ENCODE assay signal across 8 cellular contexts in genomic region chr2:39127973-39128372, GRCh38. TPM values are rescaled to one million over a fixed set of nuclear protein-coding genes. Genes with fewer than 3 reads are reported as not detected.
DNase-seq lines count a peak whose midpoint lies in the region; ATAC-seq and TF ChIP-seq lines count a peak whose summit lies in the region.

No MANE protein-coding gene starts in this region.

- H2BK120ac ChIP-seq in IMR-90 (ENCODE audit: low read depth, low read length) (no peak overlapping the region), H9 (ENCODE audit: low read depth, low read length, poor library complexity, severe bottlenecking) (no peak overlapping the region)

- peak overlapping the region; percentile 15 for H3K4me2 ChIP-seq in IMR-90 (ENCODE audit: low read depth, low read length)
- no peak overlapping the region for H3K4me2 ChIP-seq in H9 (ENCODE audit: insufficient read depth, insufficient read length, low read length)

- H3K23me2 ChIP-seq in H9 (ENCODE audit: insufficient read length, low read depth, low read length, poor library complexity, severe bottlenecking): peaks cover 6% of the 10 kb centered on the region

- H3K9me1 ChIP-seq in IMR-90 (ENCODE audit: insufficient read depth, low read length): peaks cover 6% of the 10 kb centered on the region

- H3K56ac ChIP-seq in IMR-90 (ENCODE audit: extremely low read depth, insufficient read depth, low read length) (no peak overlapping the region), H9 (ENCODE audit: insufficient read length, low read depth, low read length) (no peak overlapping the region)

- POLR2A ChIA-PET in CD4-positive, alpha-beta memory T cell (lab: Charles Lee; ENCODE audit: partially characterized antibody): interaction anchor here (0.6 to 8.2 kb wide), 15 partner anchors 9 to 745 kb away, joined by 3 to 185 read pairs (median 4); partner anchors contain the start of genes SOS1 and SRSF7
- POLR2A ChIA-PET in IMR-90 (lab: Charles Lee; ENCODE audit: unreplicated experiment): interaction anchor here (0.6 kb wide), 1 partner anchor 65 kb away, joined by 8 read pairs; no protein-coding TSS in a partner anchor
- POLR2A ChIA-PET in Caco-2 (lab: Charles Lee): interaction anchor here (0.5 kb wide), 1 partner anchor 106 kb away, joined by 4 read pairs; no protein-coding TSS in a partner anchor

- no peaks in the 10 kb centered on the region for H3K27me3 Mint-ChIP-seq in CD4-positive, alpha-beta memory T cell
- H3K27me3 Mint-ChIP-seq in neural crest cell (ENCODE audit: low read depth) (peaks cover 14% of the 10 kb centered on the region), H9 (ENCODE audit: low read depth) (no peaks in the 10 kb centered on the region), Caco-2 (ENCODE audit: insufficient read depth, unreplicated experiment) (no peaks in the 10 kb centered on the region)

- CTCF ChIA-PET in CD4-positive, alpha-beta memory T cell (lab: Charles Lee; ENCODE audit: partially characterized antibody): interaction anchor here (0.8 to 13.8 kb wide), 7 partner anchors 7 to 101 kb away, joined by 3 to 271 read pairs (median 6); partner anchors contain the start of gene SOS1
- CTCF ChIA-PET in IMR-90 (lab: Yijun Ruan, JAX): no interaction called here
- CTCF ChIA-PET in Caco-2 (lab: Charles Lee): no interaction called here

- H3K9me3 Mint-ChIP-seq in CD4-positive, alpha-beta memory T cell: no peaks in the 10 kb centered on the region
- H3K9me3 Mint-ChIP-seq in neural crest cell (no peaks in the 10 kb centered on the region), H9 (no peaks in the 10 kb centered on the region), Caco-2 (ENCODE audit: unreplicated experiment) (no peaks in the 10 kb centered on the region)

- H3K4me1 ChIP-seq in CD4-positive, alpha-beta memory T cell (ENCODE audit: insufficient read depth, low read length): peaks cover 57% of the 10 kb centered on the region
- H3K4me1 ChIP-seq in IMR-90 (ENCODE audit: control insufficient read depth, insufficient read depth, low read length) (peaks cover 3% of the 10 kb centered on the region), H9 (ENCODE audit: insufficient read depth, low read length) (no peaks in the 10 kb centered on the region), Caco-2 (peaks cover 9% of the 10 kb centered on the region)

- no peak overlapping the region for H2AK5ac ChIP-seq in IMR-90 (ENCODE audit: low read depth, low read length)
- H2AK5ac ChIP-seq in H9 (ENCODE audit: insufficient read length, low read length): no peak overlapping the region

- H3K27me3 ChIP-seq in CD4-positive, alpha-beta memory T cell (ENCODE audit: insufficient read depth, low read length): no peaks in the 10 kb centered on the region
- H3K27me3 ChIP-seq in IMR-90 (ENCODE audit: control insufficient read depth, insufficient read depth, low read length) (no peaks in the 10 kb centered on the region), H7 (ENCODE audit: control insufficient read depth, insufficient read depth, low read length) (no peaks in the 10 kb centered on the region), H9 (ENCODE audit: insufficient read depth, low read length) (no peaks in the 10 kb centered on the region), Caco-2 (replicated peaks; ENCODE audit: control insufficient read depth, insufficient read depth, low read length) (no peaks in the 10 kb centered on the region)

- no peak overlapping the region for H2BK12ac ChIP-seq in H9 (ENCODE audit: insufficient read length, low read depth, low read length)

- intact Hi-C loops in CD4-positive, alpha-beta memory T cell (cut with micrococcal nuclease): loop anchor here (10.0 kb wide), 2 partner anchors 373 to 523 kb away; partner anchors contain the start of genes HNRNPLL and SRSF7
- intact Hi-C loops in IMR-90 (cut with micrococcal nuclease): no loop called here
- intact Hi-C loops in Caco-2 (cut with micrococcal nuclease; ENCODE audit: unreplicated experiment): loop anchor here (10.0 kb wide), 1 partner anchor 183 kb away; no protein-coding TSS in a partner anchor

- H3K14ac ChIP-seq in IMR-90 (replicated peaks; ENCODE audit: low read depth, low read length) (no peak overlapping the region), H9 (ENCODE audit: insufficient read depth, low read length) (no peak overlapping the region)

- H3K9me3 ChIP-seq in CD4-positive, alpha-beta memory T cell (ENCODE audit: control insufficient read depth in 1 of 2, low read length in 2 of 2): no peaks in the 10 kb centered on the region
- H3K9me3 ChIP-seq in IMR-90 (ENCODE audit: control insufficient read depth, insufficient read depth, low read length) (no peaks in the 10 kb centered on the region), H9 (ENCODE audit: control insufficient read depth, low read depth, low read length) (no peaks in the 10 kb centered on the region), Caco-2 (no peaks in the 10 kb centered on the region)

- H2AFZ ChIP-seq in IMR-90 (replicated peaks; ENCODE audit: low read length, poor library complexity) (peak overlapping the region; percentile 36), H9 (ENCODE audit: low read length) (no peak overlapping the region)

- H3K4me1 Mint-ChIP-seq in CD4-positive, alpha-beta memory T cell: peaks cover 35 to 71% (median 56%) of the 10 kb centered on the region in 4 donors
- peaks cover 23% of the 10 kb centered on the region for H3K4me1 Mint-ChIP-seq in neural crest cell
- peaks cover 12 to 16% of the 10 kb centered on the region in 2 experiments for H3K4me1 Mint-ChIP-seq in H9
- peaks cover 4% of the 10 kb centered on the region for H3K4me1 Mint-ChIP-seq in Caco-2 (ENCODE audit: low read depth, unreplicated experiment)

- 0 out of 2 replicates have a peak overlapping the region, but pooled peaks have one; percentile 11 for H3K23ac ChIP-seq in IMR-90 (ENCODE audit: low read depth, low read length)
- H3K23ac ChIP-seq in H9 (ENCODE audit: insufficient read length, low read depth, low read length): no peak overlapping the region

- H4K20me1 ChIP-seq in IMR-90 (ENCODE audit: insufficient read depth, low read length) (no peaks in the 10 kb centered on the region), H9 (ENCODE audit: control insufficient read depth, insufficient read depth, insufficient read length) (no peaks in the 10 kb centered on the region)

- peaks cover 0 to 6% of the 10 kb centered on the region in 2 donors for H3K36me3 Mint-ChIP-seq in CD4-positive, alpha-beta memory T cell
- H3K36me3 Mint-ChIP-seq in neural crest cell (ENCODE audit: low read depth): no peaks in the 10 kb centered on the region
- H3K36me3 Mint-ChIP-seq in H9 (ENCODE audit: insufficient read depth in 1 of 3, low read depth in 3 of 3): no peaks in the 10 kb centered on the region; a peak in 1 of 7 replicates
- H3K36me3 Mint-ChIP-seq in Caco-2 (ENCODE audit: insufficient read depth, unreplicated experiment): peaks cover 15% of the 10 kb centered on the region

- peak; percentile 41 for ATAC-seq in GM21423 (IDR thresholded peaks at IDR 0.05; ENCODE audit: unreplicated experiment)
- ATAC-seq in IMR-90 (ENCODE audit: low read depth): no peak

- no TSS peak for BruUV-seq in IMR-90 (replicated peaks; lab: Mats Ljungman, UMichigan)
- no TSS peak for BruUV-seq in Caco-2 (replicated peaks; lab: Mats Ljungman, UMichigan)

- H3K4ac ChIP-seq in IMR-90 (ENCODE audit: low read depth, low read length) (no peak overlapping the region), H9 (ENCODE audit: low read depth, low read length) (no peak overlapping the region)

- no peak overlapping the region for H4K5ac ChIP-seq in IMR-90 (ENCODE audit: low read depth, low read length)
- no peak overlapping the region for H4K5ac ChIP-seq in H9 (ENCODE audit: insufficient read length, low read depth, low read length)

- TF ChIP-seq RAD21 in IMR-90 (IDR thresholded peaks at IDR 0.05; ENCODE audit: low read length): no peak

- peak in 3 of 5 donors; percentile 17 to 80 (median 34) for DNase-seq in CD4-positive, alpha-beta memory T cell
- DNase-seq in IMR-90: peak; percentile 37
- peak; percentile 47 for DNase-seq in activated T-cell treated with anti-CD3 and anti-CD28 coated beads for 48 hours (ENCODE audit: low read depth)
- DNase-seq in neural crest cell (ENCODE audit: low read depth, low spot score): no peak
- no peak for DNase-seq in H7
- DNase-seq in H9: no peak
- DNase-seq in Caco-2: no peak

- TF ChIP-seq CTCF in IMR-90 (conservative IDR thresholded peaks at IDR 0.05; ENCODE audit: low read depth, low read length) (no peak), neural crest cell (conservative IDR thresholded peaks at IDR 0.05) (no peak), H9 (conservative IDR thresholded peaks at IDR 0.05) (no peak), Caco-2 (IDR thresholded peaks at IDR 0.05; ENCODE audit: insufficient read depth in 1 of 2, low read depth in 1 of 2, low read length in 1 of 2, severe bottlenecking in 1 of 2, unreplicated experiment in 1 of 2) (no peak)

- peak overlapping the region; percentile 85 to 93 (median 90) for H3K27ac Mint-ChIP-seq in CD4-positive, alpha-beta memory T cell
- no peak overlapping the region for H3K27ac Mint-ChIP-seq in neural crest cell (ENCODE audit: unreplicated experiment)
- no peak overlapping the region for H3K27ac Mint-ChIP-seq in H9
- no peak overlapping the region for H3K27ac Mint-ChIP-seq in Caco-2 (ENCODE audit: unreplicated experiment)

- H2BK15ac ChIP-seq in IMR-90 (ENCODE audit: low read depth, low read length) (no peak overlapping the region), H9 (ENCODE audit: low read depth, low read length) (no peak overlapping the region)

- in situ Hi-C loops in IMR-90 (cut with MboI; ENCODE audit: low sequenced_read_pairs): no loop called here

- no peak overlapping the region for H3K4me3 ChIP-seq in CD4-positive, alpha-beta memory T cell (ENCODE audit: low read length in 2 of 2)
- H3K4me3 ChIP-seq in IMR-90 (ENCODE audit: insufficient read depth, low read depth, low read length): no peak overlapping the region
- H3K4me3 ChIP-seq in H7 (ENCODE audit: insufficient read depth, low read depth, low read length): no peak overlapping the region
- no peak overlapping the region for H3K4me3 ChIP-seq in Caco-2 (ENCODE audit: low read depth, low read length)

- no peak overlapping the region for H2BK20ac ChIP-seq in IMR-90 (ENCODE audit: low read depth, low read length)
- no peak overlapping the region for H2BK20ac ChIP-seq in H9 (ENCODE audit: low read depth, low read length, poor library complexity, severe bottlenecking)

- H4K8ac ChIP-seq in IMR-90 (ENCODE audit: low read depth in 2 of 2, low read length in 2 of 2): peak overlapping the region in 1 of 2 experiments; percentile 57; a peak in 2 of 4 replicates
- no peak overlapping the region for H4K8ac ChIP-seq in H9 (replicated peaks; ENCODE audit: insufficient read length, low read depth, low read length)

- H2BK5ac ChIP-seq in IMR-90 (ENCODE audit: low read depth, low read length, poor library complexity, severe bottlenecking): no peak overlapping the region
- H2BK5ac ChIP-seq in H9 (ENCODE audit: insufficient read length, low read length): no peak overlapping the region

- H3K79me2 ChIP-seq in H9 (ENCODE audit: insufficient read depth, low read length): no peaks in the 10 kb centered on the region

- no peak for TF ChIP-seq POLR2A in IMR-90 (IDR thresholded peaks at IDR 0.05; ENCODE audit: low read depth, low read length)

- no peak overlapping the region for H2AK9ac ChIP-seq in IMR-90 (replicated peaks; ENCODE audit: low read depth, low read length, poor library complexity)

- no peaks in the 10 kb centered on the region for H3K36me3 ChIP-seq in CD4-positive, alpha-beta memory T cell (ENCODE audit: insufficient read depth, low read length)
- H3K36me3 ChIP-seq in IMR-90 (ENCODE audit: control insufficient read depth, insufficient read depth, low read length) (no peaks in the 10 kb centered on the region), H7 (replicated peaks; ENCODE audit: control insufficient read depth, insufficient read depth, low read length) (no peaks in the 10 kb centered on the region), Caco-2 (ENCODE audit: control insufficient read depth, insufficient read depth, low read length) (no peaks in the 10 kb centered on the region)

- H3K9ac ChIP-seq in IMR-90 (ENCODE audit: low read depth, low read length) (no peak overlapping the region), H9 (ENCODE audit: extremely low read depth, insufficient read length, low read length) (no peak overlapping the region)

- dilution Hi-C loops in IMR-90 (cut with HindIII; ENCODE audit: low sequenced_read_pairs, unreplicated experiment): no loop called here

- no peak overlapping the region for H3T11ph ChIP-seq in H9 (ENCODE audit: low read length)

- peaks cover 5 to 14% of the 10 kb centered on the region in 2 experiments; a peak in 3 of 4 replicates for H3K79me1 ChIP-seq in IMR-90 (ENCODE audit: low read depth in 1 of 2, low read length in 2 of 2)
- H3K79me1 ChIP-seq in H9 (ENCODE audit: insufficient read depth, low read depth, low read length, poor library complexity, severe bottlenecking): no peaks in the 10 kb centered on the region

- peak overlapping the region; percentile 62 for H3K27ac ChIP-seq in CD4-positive, alpha-beta memory T cell (ENCODE audit: low read depth, low read length)
- no peak overlapping the region for H3K27ac ChIP-seq in IMR-90 (ENCODE audit: insufficient read depth, low read length)
- no peak overlapping the region for H3K27ac ChIP-seq in H9 (ENCODE audit: insufficient read length, low read depth, low read length)

- peak overlapping the region in 7 of 8 donors; percentile 44 to 81 (median 64) for H3K4me3 Mint-ChIP-seq in CD4-positive, alpha-beta memory T cell
- H3K4me3 Mint-ChIP-seq in neural crest cell (peak overlapping the region; percentile 54), H9 (no peak overlapping the region), Caco-2 (ENCODE audit: unreplicated experiment) (no peak overlapping the region)

- no CpG with 5 or more reads among the region's 1 CpG for WGBS in IMR-90 (ENCODE audit: extremely low coverage in 2 of 2, insufficient read length in 1 of 2), 2 experiments
- WGBS in H9 (ENCODE audit: extremely low coverage, insufficient read length, low lambda C conversion rate): no CpG with 5 or more reads among the region's 1 CpG

- H3K18ac ChIP-seq in IMR-90 (ENCODE audit: low read depth, low read length): no peak overlapping the region
- H3K18ac ChIP-seq in H9 (ENCODE audit: insufficient read length, low read depth, low read length): no peak overlapping the region

- H4K91ac ChIP-seq in IMR-90 (ENCODE audit: insufficient read depth, low read depth, low read length) (no peak overlapping the region), H9 (ENCODE audit: insufficient read length, low read depth, low read length) (no peak overlapping the region)

RNA-seq across cellular contexts. Expression of gene SOS1, which starts 7.1 kb away (rescaled TPM):
- 100 to 1,000 TPM in 1 of 2 experiments, 10 to 100 TPM in 1; 94.4 to 103 TPM for total RNA-seq in CD4-positive, alpha-beta memory T cell
- 10 to 100 TPM in 1 of 2 donors, 1 to 10 TPM in 1; 5.7 to 25.6 TPM for polyA plus RNA-seq in CD4-positive, alpha-beta memory T cell
- total RNA-seq in IMR-90 (2012; rRNA removed) (8.2 and 13.6 TPM in 2 replicates), neural crest cell (35.5 and 40.6 TPM in 2 replicates), H9 (2021) (31.1 and 35.8 TPM in 2 replicates), Caco-2 (2022) (49.7 and 50.1 TPM in 2 replicates)
- 10.6 and 11.2 TPM in 2 replicates for polyA plus RNA-seq in IMR-90 (2012; rRNA removed)
- 1.0 and 1.9 TPM in 2 replicates for polyA plus RNA-seq in IMR-90 (2012; cell fraction: cytosol; rRNA removed)
- 5.8 and 43.5 TPM in 2 replicates for polyA plus RNA-seq in IMR-90 (2012; cell fraction: nucleus; rRNA removed; ENCODE audit: low replicate concordance)
- 8.4 and 22.0 TPM in 2 replicates for total RNA-seq in H7 (2014; rRNA removed; shearing (Covaris generic))

Comparison
In these comparisons a context has a peak if more than half of its experiments do, and no peak if none do; other contexts are left out.
1. DNase-seq: peak in CD4-positive, alpha-beta memory T cell (3 of 5), IMR-90 (single experiment) and activated T-cell treated with anti-CD3 and anti-CD28 coated beads for 48 hours (single experiment); none in neural crest cell (single experiment), H7 (single experiment), H9 (single experiment) and Caco-2 (0 of 2).
2. H3K27ac Mint-ChIP-seq: peak in CD4-positive, alpha-beta memory T cell (7 of 7); none in neural crest cell (single experiment), H9 (0 of 3) and Caco-2 (single experiment).
3. H3K4me3 Mint-ChIP-seq: peak in CD4-positive, alpha-beta memory T cell (7 of 8) and neural crest cell (single experiment); none in H9 (0 of 2) and Caco-2 (single experiment).